In the genomic region with DNA sequence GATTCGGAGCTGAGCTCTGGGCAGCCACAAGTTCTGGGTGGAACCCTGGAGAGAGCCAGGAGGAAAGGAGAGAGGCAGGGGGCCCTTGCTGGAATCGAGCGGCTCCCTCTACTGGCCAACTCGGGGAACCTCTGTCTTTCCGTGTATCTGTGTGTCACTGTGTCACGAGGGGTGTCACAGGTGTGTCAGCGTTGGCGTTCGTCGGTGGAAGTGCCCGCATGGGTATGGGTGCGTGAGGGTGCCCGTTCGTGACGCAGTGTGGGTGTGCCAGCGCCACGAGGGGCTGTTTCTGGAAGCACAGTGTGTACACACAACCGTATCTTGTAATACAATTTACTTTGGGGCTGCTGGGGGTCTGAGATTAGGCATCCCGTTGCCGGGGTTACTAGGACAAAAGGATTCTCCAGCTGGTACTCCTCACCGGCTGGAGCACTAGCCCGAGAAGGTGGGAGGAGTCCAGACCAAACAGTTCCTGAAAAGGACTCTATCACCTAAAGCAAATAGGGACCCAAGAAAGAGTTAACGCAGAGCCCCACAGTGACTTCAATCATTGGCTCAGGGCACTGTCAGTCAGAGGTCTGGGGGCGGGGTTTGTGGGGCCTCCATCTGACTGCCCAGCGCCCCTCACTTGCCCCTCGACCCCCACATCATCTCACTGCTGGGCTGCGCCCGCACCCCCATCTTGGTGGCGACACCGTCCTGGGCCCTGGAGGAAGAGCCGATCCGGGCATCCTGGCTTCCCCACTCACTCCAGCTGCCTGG, we compare ENCODE assay signal across 8 cellular contexts. TPM values are rescaled to one million over a fixed set of nuclear protein-coding genes. Genes with fewer than 3 reads are reported as not detected.
DNase-seq lines count a peak whose midpoint lies in the region; ATAC-seq, FAIRE-seq and TF ChIP-seq lines count a peak whose summit lies in the region.

No MANE protein-coding gene starts in this region.

- no peaks in the 10 kb centered on the region for H3K36me3 ChIP-seq in breast epithelium
- no peaks in the 10 kb centered on the region for H3K36me3 ChIP-seq in smooth muscle cell (ENCODE audit: low read depth)

- ATAC-seq in A549 (peak; percentile 65 to 78), GM18861 (IDR thresholded peaks at IDR 0.05; ENCODE audit: unreplicated experiment) (peak; percentile 35), HG03139 (IDR thresholded peaks at IDR 0.05; ENCODE audit: unreplicated experiment) (peak; percentile 36)

- TF ChIP-seq RAD21 in A549 (conservative IDR thresholded peaks at IDR 0.05 in 1 of 2, IDR thresholded peaks at IDR 0.05 in 1 of 2) = peak; percentile 79 to 83

- DNase-seq in A549 (ENCODE audit: low read depth in 1 of 2, low spot score in 1 of 2) (peak; percentile 91 to 93), NCI-H2196 treated with DMSO at 0.1 percent for 48 hours (lab: John Stamatoyannopoulos, UW; ENCODE audit: unreplicated experiment) (peak; percentile 96), breast epithelium (ENCODE audit: low spot score in 2 of 2) (peak; percentile 95 to 96), iPS-NIHi7 (ENCODE audit: extremely low spot score) (peak; percentile 84), smooth muscle cell (lab: John Stamatoyannopoulos, UW; ENCODE audit: unreplicated experiment) (peak; percentile 92)

- 0% methylated on average over 19 of the region's 32 CpGs for WGBS in A549 (ENCODE audit: missing lambda C conversion rate)
- WGBS in smooth muscle cell (ENCODE audit: low lambda C conversion rate) = under 1% methylated on average over 31 of the region's 32 CpGs

- H3K27ac ChIP-seq in A549 (peak overlapping the region; percentile 98 to 100), VCaP (peak overlapping the region; percentile 97), breast epithelium (peak overlapping the region; percentile 96 to 99), smooth muscle cell (ENCODE audit: low read depth) (peak overlapping the region; percentile 85)

- peak in 1 of 2 experiments; percentile 38; a peak in 1 of 5 replicates for TF ChIP-seq EP300 in A549 (IDR thresholded peaks at IDR 0.05)

- H3K27me3 ChIP-seq in breast epithelium = no peaks in the 10 kb centered on the region
- H3K27me3 ChIP-seq in smooth muscle cell (ENCODE audit: low read depth) = no peaks in the 10 kb centered on the region

- FAIRE-seq in A549 (lab: Jason Lieb, UNC) = no peak

- intact Hi-C loops in breast epithelium (cut with DNase I; ENCODE audit: low total_unique reads) = no loop called here

- TF ChIP-seq POLR2A in A549 (IDR thresholded peaks at IDR 0.05; ENCODE audit: low read length) (no peak), breast epithelium (IDR thresholded peaks at IDR 0.05) (peak; percentile 56)

- H3K79me2 ChIP-seq in smooth muscle cell (ENCODE audit: low read depth) = peaks cover 21% of the 10 kb centered on the region

- peak overlapping the region; percentile 85 for H2AFZ ChIP-seq in smooth muscle cell (ENCODE audit: low read depth)

- TF ChIP-seq CTCF in A549 (IDR thresholded peaks at IDR 0.05) (peak; percentile 74), VCaP (conservative IDR thresholded peaks at IDR 0.05) (peak; percentile 98), breast epithelium (IDR thresholded peaks at IDR 0.05) (peak; percentile 96 to 98 (median 98)), smooth muscle cell (IDR thresholded peaks at IDR 0.05; ENCODE audit: borderline replicate concordance, insufficient read depth, poor library complexity, severe bottlenecking) (peak; percentile 77)

- H3K9me3 ChIP-seq in A549 (no peaks in the 10 kb centered on the region), breast epithelium (no peaks in the 10 kb centered on the region), smooth muscle cell (replicated peaks; ENCODE audit: low read depth) (no peaks in the 10 kb centered on the region)

- peaks cover 3% of the 10 kb centered on the region for H3F3A ChIP-seq in smooth muscle cell (ENCODE audit: low read depth)

- H3K4me3 ChIP-seq in A549 (peak overlapping the region; percentile 94), breast epithelium (peak overlapping the region; percentile 56 to 85 (median 76)), smooth muscle cell (peak overlapping the region; percentile 69)

- H4K20me1 ChIP-seq in smooth muscle cell (ENCODE audit: low read depth) = peaks cover 20% of the 10 kb centered on the region

- peak overlapping the region; percentile 100 for H3K4me2 ChIP-seq in A549
- H3K4me2 ChIP-seq in smooth muscle cell = peak overlapping the region; percentile 89

- CTCF ChIA-PET in A549 (lab: Yijun Ruan, JAX) = interaction anchor here (0.6 to 6.6 kb wide), 18 partner anchors 8 to 318 kb away, joined by 3 to 55 read pairs (median 4); a partner anchor contains a TSS

- H3K4me1 ChIP-seq in A549 = peaks cover 27% of the 10 kb centered on the region
- H3K4me1 ChIP-seq in breast epithelium = peaks cover 5 to 7% of the 10 kb centered on the region in 2 donors
- peaks cover 16% of the 10 kb centered on the region for H3K4me1 ChIP-seq in smooth muscle cell (ENCODE audit: low read depth)

- peak overlapping the region; percentile 78 for H3K9ac ChIP-seq in smooth muscle cell (ENCODE audit: low read depth)

- POLR2A ChIA-PET in A549 (lab: Yijun Ruan, JAX) = interaction anchor here (0.6 to 1.7 kb wide), 5 partner anchors 16 to 137 kb away, joined by 4 to 10 read pairs (median 7); a partner anchor contains a TSS

TF ChIP-seq in A549, 52 proteins besides CTCF, POLR2A, EP300 and RAD21 (continues in another document):
- TF ChIP-seq ZNF302 (CRISPR knock-in tag; IDR thresholded peaks at IDR 0.05) (no peak), JUN (IDR thresholded peaks at IDR 0.05) (peak in 1 of 2 experiments; percentile 57; a peak in 3 of 5 replicates), EHF (CRISPR knock-in tag; IDR thresholded peaks at IDR 0.05) (no peak), CEBPB (IDR thresholded peaks at IDR 0.05) (no peak), CBX2 (IDR thresholded peaks at IDR 0.05; ENCODE audit: borderline replicate concordance, low read depth) (no peak), HOXA7 (CRISPR knock-in tag; IDR thresholded peaks at IDR 0.05) (no peak), HOXB13 (CRISPR knock-in tag; IDR thresholded peaks at IDR 0.05; ENCODE audit: low read depth) (no peak), HOXB5 (CRISPR knock-in tag; IDR thresholded peaks at IDR 0.05) (no peak), ESRRA (IDR thresholded peaks at IDR 0.05; ENCODE audit: borderline replicate concordance, low read length) (no peak), FOXS1 (CRISPR knock-in tag; IDR thresholded peaks at IDR 0.05) (no peak), CBX8 (IDR thresholded peaks at IDR 0.05) (no peak), SMC3 (IDR thresholded peaks at IDR 0.05) (peak; percentile 82)
- TF ChIP-seq, protein P1, sequence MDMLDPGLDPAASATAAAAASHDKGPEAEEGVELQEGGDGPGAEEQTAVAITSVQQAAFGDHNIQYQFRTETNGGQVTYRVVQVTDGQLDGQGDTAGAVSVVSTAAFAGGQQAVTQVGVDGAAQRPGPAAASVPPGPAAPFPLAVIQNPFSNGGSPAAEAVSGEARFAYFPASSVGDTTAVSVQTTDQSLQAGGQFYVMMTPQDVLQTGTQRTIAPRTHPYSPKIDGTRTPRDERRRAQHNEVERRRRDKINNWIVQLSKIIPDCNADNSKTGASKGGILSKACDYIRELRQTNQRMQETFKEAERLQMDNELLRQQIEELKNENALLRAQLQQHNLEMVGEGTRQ (IDR thresholded peaks at IDR 0.05) = peak; percentile 75

RNA-seq across cellular contexts. Expression of a gene that starts 2.6 kb away (rescaled TPM):
- polyA plus RNA-seq in A549 (2011; rRNA removed) = 7.0 and 8.8 TPM in 2 replicates
- polyA plus RNA-seq in A549 (2012; cell fraction: cytosol; rRNA removed) = 16.4 and 27.8 TPM in 2 replicates
- polyA plus RNA-seq in A549 (2012; cell fraction: nucleus; rRNA removed) = 41.9 and 56.6 TPM in 2 replicates
- 51.8 to 53.2 TPM (median 52.0 TPM) in 3 replicates for polyA plus RNA-seq in A549 (2017; fragmentation: RNase III; extraction: RNeasy Plus Mini Kit Qiagen cat#74134 plus additional on column Dnase treatment)
- 8.8 and 19.9 TPM in 2 replicates for polyA minus RNA-seq in A549 (2011; rRNA and poly(A)+ RNA removed)
- 10 to 100 TPM; 13.2 to 15.4 (median 13.3) TPM for total RNA-seq in breast epithelium
- total RNA-seq in smooth muscle cell = 10.5 and 10.8 TPM in 2 replicates
- polyA plus RNA-seq in smooth muscle cell = 11.4 and 19.0 TPM in 2 replicates

RNA-seq across cellular contexts. Expression of a gene that starts 27.8 kb away (rescaled TPM):
- 0.20 and 0.37 TPM in 2 replicates for polyA plus RNA-seq in A549 (2011; rRNA removed)
- 0.48 and 0.49 TPM in 2 replicates for polyA plus RNA-seq in A549 (2012; cell fraction: cytosol; rRNA removed)
- 0.56 and 0.62 TPM in 2 replicates for polyA plus RNA-seq in A549 (2012; cell fraction: nucleus; rRNA removed)
- 0.41 to 0.92 TPM (median 0.50 TPM) in 3 replicates for polyA plus RNA-seq in A549 (2017; fragmentation: RNase III; extraction: RNeasy Plus Mini Kit Qiagen cat#74134 plus additional on column Dnase treatment)
- polyA minus RNA-seq in A549 (2011; rRNA and poly(A)+ RNA removed) = 0.37 and 0.39 TPM in 2 replicates
- total RNA-seq in breast epithelium = not detected
- not detected in 2 replicates for total RNA-seq in smooth muscle cell
- 1.4 and 2.5 TPM in 2 replicates for polyA plus RNA-seq in smooth muscle cell

RNA-seq across cellular contexts. Expression of a gene that starts 43.3 kb away (rescaled TPM):
- polyA plus RNA-seq in A549 (2011; rRNA removed) (not detected in 2 replicates), A549 (2017; fragmentation: RNase III; extraction: RNeasy Plus Mini Kit Qiagen cat#74134 plus additional on column Dnase treatment) (not detected in 3 replicates), smooth muscle cell (not detected in 2 replicates)
- not detected in 2 replicates for polyA plus RNA-seq in A549 (2012; cell fraction: cytosol; rRNA removed)
- not detected in 2 replicates for polyA plus RNA-seq in A549 (2012; cell fraction: nucleus; rRNA removed)
- polyA minus RNA-seq in A549 (2011; rRNA and poly(A)+ RNA removed) = not detected in 2 replicates
- total RNA-seq in breast epithelium (not detected), smooth muscle cell (not detected in 2 replicates)

RNA-seq across cellular contexts. Expression of a gene that starts 44.6 kb away (rescaled TPM):
- polyA plus RNA-seq in A549 (2011; rRNA removed) (not detected in 2 replicates), A549 (2017; fragmentation: RNase III; extraction: RNeasy Plus Mini Kit Qiagen cat#74134 plus additional on column Dnase treatment) (0.04 to 0.05 TPM (median 0.04 TPM) in 3 replicates), smooth muscle cell (1.6 TPM in 1 of 2 replicates, not detected in the other)
- polyA plus RNA-seq in A549 (2012; cell fraction: cytosol; rRNA removed) = not detected in 2 replicates
- polyA plus RNA-seq in A549 (2012; cell fraction: nucleus; rRNA removed) = 0.02 and 0.04 TPM in 2 replicates
- not detected in 2 replicates for polyA minus RNA-seq in A549 (2011; rRNA and poly(A)+ RNA removed)
- total RNA-seq in breast epithelium (not detected), smooth muscle cell (not detected in 2 replicates)

Comparison
In these comparisons a context has a peak if more than half of its experiments do, and no peak if none do; other contexts are left out.
1. Peak in every context shown above with its lines: DNase-seq, ATAC-seq, H3K4me3 ChIP-seq and H3K27ac ChIP-seq.